Comparison of ENCODE assay signal across 23 cellular contexts in the genomic region with DNA sequence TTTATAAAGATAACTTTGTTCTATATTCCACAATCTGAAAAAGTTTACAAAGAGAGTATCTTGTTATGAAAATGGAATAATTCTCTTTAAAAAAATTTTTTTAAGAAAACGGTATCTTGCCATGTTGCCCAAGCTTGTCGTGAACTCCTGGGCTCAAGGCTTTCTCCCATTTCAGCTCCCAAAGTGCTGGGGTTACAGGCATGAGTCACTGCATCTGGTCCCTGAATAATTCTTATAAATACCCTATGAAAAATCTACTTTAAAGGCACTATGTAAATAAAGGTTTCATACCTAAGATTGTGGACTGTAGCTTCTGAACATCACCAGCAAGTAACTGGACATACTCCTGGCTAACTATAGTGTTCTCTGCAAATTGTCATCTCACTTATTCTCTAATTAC.
"Had no signal": no experiment of that assay in that cellular context is flagged by ENCODE, and none has a peak within 500 bp of the region (broad histone marks: within the 10 kb centered on the region; RNA-seq: fewer than 3 reads in every experiment).

No MANE protein-coding gene starts in this region.

- H3K27ac ChIP-seq: foreskin keratinocyte, prostate gland, thyroid gland had no signal

- H3K27me3 ChIP-seq: esophagus squamous epithelium, foreskin keratinocyte, right atrium auricular region, thyroid gland had no signal

- H3K27ac Mint-ChIP-seq: mesothelial cell of epicardium, nephron progenitor cell had no signal

- ATAC-seq: effector memory CD8-positive, alpha-beta T cell; foreskin keratinocyte; mucosa of descending colon; sciatic nerve; stimulated activated effector memory CD8-positive, alpha-beta T cell treated with anti-CD3 and anti-CD28 coated beads, Interleukin-12 subunit alpha, Interleukin-12 subunit beta, amount 100 ng/mL, for 72 hours had no signal

- H3K4me3 ChIP-seq: esophagus squamous epithelium, heart right ventricle, mucosa of descending colon, prostate gland, right atrium auricular region, stomach, thyroid gland had no signal

- H3K36me3 ChIP-seq: esophagus squamous epithelium, heart right ventricle, prostate gland, right atrium auricular region, stomach, thyroid gland had no signal

- H3K27me3 Mint-ChIP-seq: effector memory CD8-positive, alpha-beta T cell; naive B cell had no signal

- H3K4me1 Mint-ChIP-seq: mesothelial cell of epicardium, naive B cell, nephron progenitor cell had no signal

- DNase-seq: cortex of kidney; effector memory CD8-positive, alpha-beta T cell; erythroblast; esophagus squamous epithelium; foreskin keratinocyte; glutamatergic neuron; hypothalamus; naive B cell; nephron progenitor cell; nucleus accumbens; stimulated activated CD4-positive, alpha-beta T cell treated with anti-CD3 and anti-CD28 coated beads, Interleukin-2, amount 100 ng/mL, for 24 hours; stimulated activated CD4-positive, alpha-beta T cell treated with anti-CD3 and anti-CD28 coated beads, Interleukin-4, amount 100 ng/mL, for 24 hours; stimulated activated naive CD4-positive, alpha-beta T cell treated with Interleukin-2 at 50 U/mL for 16 hours; stomach; thyroid gland; trophoblast cell had no signal

- H3K9me3 Mint-ChIP-seq: effector memory CD8-positive, alpha-beta T cell had no signal

- H3K9me3 ChIP-seq: prostate gland, thyroid gland had no signal

- H3K36me3 Mint-ChIP-seq: naive B cell had no signal

- H3K4me3 Mint-ChIP-seq: effector memory CD8-positive, alpha-beta T cell; mesothelial cell of epicardium; naive B cell; nephron progenitor cell; stimulated activated effector memory CD8-positive, alpha-beta T cell treated with anti-CD3 and anti-CD28 coated beads, Interleukin-12 subunit alpha, Interleukin-12 subunit beta, amount 100 ng/mL, for 72 hours had no signal

- H3K4me1 ChIP-seq: foreskin keratinocyte, heart right ventricle, prostate gland, right atrium auricular region, stomach, thyroid gland had no signal
